Comparison of ENCODE assay signal across 27 cellular contexts in the genomic region with DNA sequence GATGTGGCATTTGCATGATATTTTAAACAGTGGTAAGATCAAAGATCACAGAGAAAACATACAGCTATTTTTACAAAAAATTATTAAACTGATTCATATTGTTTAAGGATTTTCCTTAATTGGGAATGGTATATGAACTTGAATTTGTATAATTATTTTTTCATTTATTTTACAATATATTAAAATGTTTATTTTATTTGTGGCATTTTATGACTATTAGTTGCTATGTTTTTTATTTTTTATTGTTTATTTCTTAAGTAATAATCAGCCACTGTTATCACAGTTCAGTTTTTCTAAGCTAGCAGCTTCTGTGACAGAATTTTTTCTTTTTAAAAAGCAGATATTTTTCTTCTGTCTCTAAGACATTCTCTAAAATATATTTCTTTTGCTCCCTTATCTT.
"Had no signal": no experiment of that assay in that cellular context is flagged by ENCODE, and none has a peak within 500 bp of the region (broad histone marks: within the 10 kb centered on the region; RNA-seq: fewer than 3 reads in every experiment).

No MANE protein-coding gene starts in this region.

- ATAC-seq: natural killer cell; psoas muscle; right cardiac atrium; right lobe of liver; stimulated activated effector memory CD8-positive, alpha-beta T cell treated with anti-CD3 and anti-CD28 coated beads, Interleukin-12 subunit alpha, Interleukin-12 subunit beta, amount 100 ng/mL, for 72 hours; stimulated activated naive B cell treated with anti-CD40 and anti-IgM and Interleukin-4, amounts not matched to agents 10 μg/mL and 1 μg/mL and 100 μg/mL, for 72 hours had no signal

- H3K36me3 Mint-ChIP-seq: natural killer cell; neural progenitor cell; stimulated activated effector memory CD8-positive, alpha-beta T cell treated with anti-CD3 and anti-CD28 coated beads, Interleukin-12 subunit alpha, Interleukin-12 subunit beta, amount 100 ng/mL, for 72 hours; stimulated activated naive B cell treated with anti-CD40 and anti-IgM and Interleukin-4, amounts not matched to agents 10 μg/mL and 1 μg/mL and 100 μg/mL, for 72 hours had no signal

- H3K27me3 ChIP-seq: neural progenitor cell, right lobe of liver, sigmoid colon, stomach, thyroid gland, tibial nerve, upper lobe of left lung, vagina had no signal

- FAIRE-seq: small intestine, urothelium cell line had no signal

- H3K9ac ChIP-seq: neural progenitor cell, parathyroid adenoma had no signal

- H3K9me3 ChIP-seq: right lobe of liver, thoracic aorta, thyroid gland, vagina had no signal

- H3K4me3 ChIP-seq: neural progenitor cell, psoas muscle, right lobe of liver, sigmoid colon, stomach, thoracic aorta, thyroid gland, tibial nerve, upper lobe of left lung, vagina had no signal

- H3K27me3 Mint-ChIP-seq: progenitor cell of endocrine pancreas; stimulated activated naive B cell treated with anti-CD40 and anti-IgM and Interleukin-4, amounts not matched to agents 10 μg/mL and 1 μg/mL and 100 μg/mL, for 72 hours; stimulated activated naive CD8-positive, alpha-beta T cell treated with anti-CD3 and anti-CD28 coated beads, Interleukin-15, Interleukin-2, amounts not matched to agents 100 ng/mL and 50 ng/mL, for 24 hours had no signal

- H3K36me3 ChIP-seq: neural progenitor cell, right lobe of liver, sigmoid colon, stomach, thoracic aorta, thyroid gland, tibial nerve, upper lobe of left lung, vagina had no signal

- H3K4me1 Mint-ChIP-seq: natural killer cell; nephron; neural progenitor cell; stimulated activated effector memory CD8-positive, alpha-beta T cell treated with anti-CD3 and anti-CD28 coated beads, Interleukin-12 subunit alpha, Interleukin-12 subunit beta, amount 100 ng/mL, for 72 hours; stimulated activated naive B cell treated with anti-CD40 and anti-IgM and Interleukin-4, amounts not matched to agents 10 μg/mL and 1 μg/mL and 100 μg/mL, for 72 hours had no signal

- H3K4me3 Mint-ChIP-seq: natural killer cell; nephron; neural progenitor cell; stimulated activated effector memory CD8-positive, alpha-beta T cell treated with anti-CD3 and anti-CD28 coated beads, Interleukin-12 subunit alpha, Interleukin-12 subunit beta, amount 100 ng/mL, for 72 hours; stimulated activated naive B cell treated with anti-CD40 and anti-IgM and Interleukin-4, amounts not matched to agents 10 μg/mL and 1 μg/mL and 100 μg/mL, for 72 hours; stimulated activated naive CD8-positive, alpha-beta T cell treated with anti-CD3 and anti-CD28 coated beads, Interleukin-15, Interleukin-2, amounts not matched to agents 100 ng/mL and 50 ng/mL, for 24 hours had no signal

- H3K27ac ChIP-seq: neural progenitor cell, parathyroid adenoma, psoas muscle, right lobe of liver, sigmoid colon, stomach, thoracic aorta, thyroid gland, tibial nerve, upper lobe of left lung, vagina had no signal

- DNase-seq: natural killer cell; posterior cingulate gyrus; psoas muscle; right cardiac atrium; right lobe of liver; sigmoid colon; small intestine; stimulated activated CD4-positive, alpha-beta T cell treated with anti-CD3 and anti-CD28 coated beads, Interleukin-15, amount 100 ng/mL, for 24 hours; stimulated activated CD4-positive, alpha-beta T cell treated with anti-CD3 and anti-CD28 coated beads, Interleukin-2, amount 100 ng/mL, for 24 hours; stimulated activated CD4-positive, alpha-beta T cell treated with anti-CD3 and anti-CD28 coated beads, Interleukin-2, amount 100 ng/mL, for 48 hours; stimulated activated CD4-positive, alpha-beta T cell treated with anti-CD3 and anti-CD28 coated beads, Interleukin-4, amount 100 ng/mL, for 24 hours; stimulated activated naive B cell treated with anti-CD40 and anti-IgM and Interleukin-4, amounts not matched to agents 10 μg/mL and 1 μg/mL and 100 μg/mL, for 72 hours; stimulated activated naive CD4-positive, alpha-beta T cell treated with Interleukin-2 at 50 U/mL for 16 hours; stomach; thyroid gland; trophoblast cell; upper lobe of left lung had no signal

- H3K4me1 ChIP-seq: neural progenitor cell, parathyroid adenoma, psoas muscle, right lobe of liver, sigmoid colon, stomach, thyroid gland, tibial nerve, upper lobe of left lung, vagina had no signal

- H3K27ac Mint-ChIP-seq: natural killer cell; nephron; neural progenitor cell; progenitor cell of endocrine pancreas; stimulated activated effector memory CD8-positive, alpha-beta T cell treated with anti-CD3 and anti-CD28 coated beads, Interleukin-12 subunit alpha, Interleukin-12 subunit beta, amount 100 ng/mL, for 72 hours; stimulated activated naive B cell treated with anti-CD40 and anti-IgM and Interleukin-4, amounts not matched to agents 10 μg/mL and 1 μg/mL and 100 μg/mL, for 72 hours; stimulated activated naive CD8-positive, alpha-beta T cell treated with anti-CD3 and anti-CD28 coated beads, Interleukin-15, Interleukin-2, amounts not matched to agents 100 ng/mL and 50 ng/mL, for 24 hours had no signal
